ENCODE assay signal across 8 cellular contexts in the genomic region with DNA sequence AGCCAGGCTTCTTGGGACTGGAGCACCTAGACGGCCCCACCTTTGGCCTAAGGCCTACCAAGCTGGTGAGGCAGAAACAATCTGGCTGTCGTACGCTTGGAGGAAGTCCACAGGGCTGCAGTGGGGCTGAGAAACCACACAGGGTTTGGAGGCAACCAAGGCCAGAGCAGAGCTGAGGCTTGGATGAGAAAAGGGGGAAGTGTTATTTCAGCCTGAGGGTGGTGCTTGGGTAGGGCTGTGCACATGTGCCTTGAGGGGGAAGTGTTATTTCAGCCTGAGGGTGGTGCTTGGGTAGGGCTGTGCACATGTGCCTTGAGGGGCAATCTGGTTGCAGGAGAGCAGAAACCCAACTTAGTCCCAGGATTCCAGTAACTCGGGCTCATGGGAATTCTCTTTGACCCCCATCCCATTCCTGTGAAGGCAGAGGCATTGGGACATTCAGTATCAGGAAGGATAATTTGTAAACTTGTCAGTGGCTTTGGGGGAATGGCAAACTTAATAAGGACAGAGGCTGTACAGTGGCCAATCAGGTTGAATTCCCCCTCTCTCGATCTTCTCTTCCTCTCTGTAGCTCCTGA. TPM values are rescaled to one million over a fixed set of nuclear protein-coding genes. Genes with fewer than 3 reads are reported as not detected.
DNase-seq lines count a peak whose midpoint lies in the region; ATAC-seq and TF ChIP-seq lines count a peak whose summit lies in the region.

No MANE protein-coding gene starts in this region.

- no peaks in the 10 kb centered on the region for H3K9me3 ChIP-seq in breast epithelium

- H3K4me3 Mint-ChIP-seq in MCF 10A (ENCODE audit: unreplicated experiment) (no peak overlapping the region), naive B cell (peak overlapping the region; percentile 77 to 94 (median 84))

- peaks cover 0 to 6% of the 10 kb centered on the region in 2 donors for H3K27me3 ChIP-seq in breast epithelium

- H3K9me3 Mint-ChIP-seq in MCF 10A (ENCODE audit: unreplicated experiment) (no peaks in the 10 kb centered on the region), naive B cell (no peaks in the 10 kb centered on the region)

- peak overlapping the region; percentile 53 to 85 (median 74) for H3K4me3 ChIP-seq in breast epithelium

- intact Hi-C loops in breast epithelium (cut with DNase I; ENCODE audit: low total_unique reads) (no loop called here), MCF 10A (cut with micrococcal nuclease) (no loop called here)

- H3K4me1 Mint-ChIP-seq in MCF 10A (ENCODE audit: insufficient read depth, unreplicated experiment) (peaks cover 5% of the 10 kb centered on the region), naive B cell (peaks cover 27 to 30% (median 27%) of the 10 kb centered on the region in 3 donors)

- H3K4me1 ChIP-seq in breast epithelium: no peaks in the 10 kb centered on the region

- no peaks in the 10 kb centered on the region for H3K36me3 ChIP-seq in breast epithelium

- H3K27ac ChIP-seq in breast epithelium: no peak overlapping the region
- peak overlapping the region; percentile 62 for H3K27ac ChIP-seq in caudate nucleus (ENCODE audit: low read depth, low read length)

- H3K36me3 Mint-ChIP-seq in MCF 10A (ENCODE audit: insufficient read depth, unreplicated experiment) (no peaks in the 10 kb centered on the region), naive B cell (no peaks in the 10 kb centered on the region)

- peaks cover 32% of the 10 kb centered on the region for H3K27me3 Mint-ChIP-seq in MCF 10A (ENCODE audit: insufficient read depth, unreplicated experiment)
- H3K27me3 Mint-ChIP-seq in naive B cell: peaks cover 0 to 11% (median under 1%) of the 10 kb centered on the region in 3 donors

- POLR2A ChIA-PET in MCF 10A (lab: Yijun Ruan, JAX): interaction anchor here (1.5 kb wide), 1 partner anchor 8 kb away, joined by 4 read pairs; a partner anchor contains a TSS

- TF ChIP-seq CTCF in breast epithelium (IDR thresholded peaks at IDR 0.05) (no peak), MCF 10A (IDR thresholded peaks at IDR 0.05; ENCODE audit: unreplicated experiment) (no peak)

- no peak for TF ChIP-seq POLR2A in breast epithelium (IDR thresholded peaks at IDR 0.05)

- no TSS peak for BruUV-seq in MCF 10A (replicated peaks; lab: Mats Ljungman, UMichigan)

- DNase-seq in breast epithelium (ENCODE audit: low spot score in 2 of 2): no peak
- DNase-seq in MCF 10A (ENCODE audit: unreplicated experiment): no peak
- peak; percentile 27 for DNase-seq in NCI-H69 (lab: John Stamatoyannopoulos, UW)
- DNase-seq in caudate nucleus (lab: John Stamatoyannopoulos, UW): peak in 17 of 61 donors; percentile 23 to 70 (median 44)
- peak; percentile 80 for DNase-seq in naive B cell
- no peak for DNase-seq in ureter (ENCODE audit: low spot score)
- DNase-seq in amniotic stem cell (lab: John Stamatoyannopoulos, UW): no peak

- H3K27ac Mint-ChIP-seq in MCF 10A (ENCODE audit: low read depth, unreplicated experiment): no peak overlapping the region
- peak overlapping the region; percentile 68 to 93 (median 84) for H3K27ac Mint-ChIP-seq in naive B cell

- CTCF ChIA-PET in MCF 10A (lab: Yijun Ruan, JAX): interaction anchor here (0.6 to 1.2 kb wide), 3 partner anchors 12 to 1133 kb away, joined by 3 to 5 read pairs (median 4); no protein-coding TSS in a partner anchor

- ATAC-seq in HG02763 (IDR thresholded peaks at IDR 0.05; ENCODE audit: unreplicated experiment): peak; percentile 45
- peak; percentile 90 to 93 for ATAC-seq in naive B cell (ENCODE audit: low read depth in 2 of 2)

RNA-seq across cellular contexts. Expression of a gene that starts 1.0 kb away (rescaled TPM):
- total RNA-seq in breast epithelium (1 to 10 TPM; 1.6 to 4.0 (median 3.9) TPM), MCF 10A (2022) (3.7 and 4.4 TPM in 2 replicates), ureter (6.6 TPM)
- 1 to 10 TPM in 4 of 6 donors, under 1 TPM in 1, not detected in 1; 0.79 to 2.3 (median 1.1) TPM for polyA plus RNA-seq in naive B cell (ENCODE audit: low read depth in 6 of 6)

RNA-seq across cellular contexts. Expression of a gene that starts 8.1 kb away (rescaled TPM):
- total RNA-seq in breast epithelium: not detected
- total RNA-seq in MCF 10A (2022): 0.22 and 0.37 TPM in 2 replicates
- under 1 TPM in 3 of 6 donors, not detected in 3; 0.23 to 0.84 (median 0.49) TPM for polyA plus RNA-seq in naive B cell (ENCODE audit: low read depth in 6 of 6)
- not detected for total RNA-seq in ureter

RNA-seq across cellular contexts. Expression of a gene that starts 51.1 kb away (rescaled TPM):
- total RNA-seq in breast epithelium: 100 to 1,000 TPM; 180 to 223 (median 187) TPM
- 468 and 495 TPM in 2 replicates for total RNA-seq in MCF 10A (2022)
- 100 to 1,000 TPM; 224 to 376 (median 265) TPM for polyA plus RNA-seq in naive B cell (ENCODE audit: low read depth in 6 of 6)
- total RNA-seq in ureter: 237 TPM

RNA-seq across cellular contexts. Expression of a gene that starts 52.2 kb away (rescaled TPM):
- total RNA-seq in breast epithelium (10 to 100 TPM; 21.6 to 49.6 (median 25.6) TPM), MCF 10A (2022) (9.5 and 13.5 TPM in 2 replicates), ureter (19.1 TPM)
- polyA plus RNA-seq in naive B cell (ENCODE audit: low read depth in 6 of 6): 10 to 100 TPM in 5 of 6 donors, 1 to 10 TPM in 1; 9.5 to 19.1 (median 10.6) TPM

Comparison
In these comparisons a context has a peak if more than half of its experiments do, and no peak if none do; other contexts are left out.
1. DNase-seq: peak in NCI-H69 (single experiment) and naive B cell (single experiment); none in breast epithelium (0 of 2), MCF 10A (single experiment), ureter (single experiment) and amniotic stem cell (single experiment).